Comparison of ENCODE assay signal across 8 cellular contexts in genomic region chr14:61894452-61895077, GRCh38.
DNase-seq lines count a peak whose midpoint lies in the region; ATAC-seq lines count a peak whose summit lies in the region.

No MANE protein-coding gene starts in this region.

- H3K9me3 Mint-ChIP-seq in stimulated activated effector memory CD8-positive, alpha-beta T cell treated with anti-CD3 and anti-CD28 coated beads, Interleukin-12 subunit alpha, Interleukin-12 subunit beta, amount 100 ng/mL, for 72 hours = no peaks in the 10 kb centered on the region

- H3K4me3 Mint-ChIP-seq in stimulated activated effector memory CD8-positive, alpha-beta T cell treated with anti-CD3 and anti-CD28 coated beads, Interleukin-12 subunit alpha, Interleukin-12 subunit beta, amount 100 ng/mL, for 72 hours = no peak overlapping the region

- DNase-seq in DMS153 treated with DMSO at 0.1 percent for 48 hours (lab: John Stamatoyannopoulos, UW; ENCODE audit: unreplicated experiment) = peak; percentile 27
- DNase-seq in NCI-H2227 treated with DMSO at 0.1 percent for 48 hours (lab: John Stamatoyannopoulos, UW) = peak; percentile 54
- peak; percentile 50 for DNase-seq in activated CD4-positive, alpha-beta T cell treated with anti-CD3 and anti-CD28 coated beads, Interleukin-2, amount 50 U/mL, for 1 hour
- peak; percentile 15 for DNase-seq in effector CD8-positive, alpha-beta T cell (lab: John Stamatoyannopoulos, UW)
- DNase-seq in mucosa of gallbladder (ENCODE audit: low spot score) = peak; percentile 42
- peak; percentile 34 to 68 for DNase-seq in stimulated activated effector memory CD8-positive, alpha-beta T cell treated with anti-CD3 and anti-CD28 coated beads, Interleukin-12 subunit alpha, Interleukin-12 subunit beta, amount 100 ng/mL, for 72 hours (ENCODE audit: low spot score in 2 of 2)

- H3K27ac Mint-ChIP-seq in stimulated activated effector memory CD8-positive, alpha-beta T cell treated with anti-CD3 and anti-CD28 coated beads, Interleukin-12 subunit alpha, Interleukin-12 subunit beta, amount 100 ng/mL, for 72 hours = no peak overlapping the region

- H3K36me3 Mint-ChIP-seq in stimulated activated effector memory CD8-positive, alpha-beta T cell treated with anti-CD3 and anti-CD28 coated beads, Interleukin-12 subunit alpha, Interleukin-12 subunit beta, amount 100 ng/mL, for 72 hours = no peaks in the 10 kb centered on the region

- ATAC-seq in HG02852 (IDR thresholded peaks at IDR 0.05; ENCODE audit: unreplicated experiment) (peak; percentile 43), GM21717 (IDR thresholded peaks at IDR 0.05; ENCODE audit: unreplicated experiment) (no peak)
- ATAC-seq in stimulated activated effector memory CD8-positive, alpha-beta T cell treated with anti-CD3 and anti-CD28 coated beads, Interleukin-12 subunit alpha, Interleukin-12 subunit beta, amount 100 ng/mL, for 72 hours = no peak

- peaks cover 8% of the 10 kb centered on the region for H3K4me1 Mint-ChIP-seq in stimulated activated effector memory CD8-positive, alpha-beta T cell treated with anti-CD3 and anti-CD28 coated beads, Interleukin-12 subunit alpha, Interleukin-12 subunit beta, amount 100 ng/mL, for 72 hours
